34 cellular contexts compared by ENCODE assay signal in the genomic region with DNA sequence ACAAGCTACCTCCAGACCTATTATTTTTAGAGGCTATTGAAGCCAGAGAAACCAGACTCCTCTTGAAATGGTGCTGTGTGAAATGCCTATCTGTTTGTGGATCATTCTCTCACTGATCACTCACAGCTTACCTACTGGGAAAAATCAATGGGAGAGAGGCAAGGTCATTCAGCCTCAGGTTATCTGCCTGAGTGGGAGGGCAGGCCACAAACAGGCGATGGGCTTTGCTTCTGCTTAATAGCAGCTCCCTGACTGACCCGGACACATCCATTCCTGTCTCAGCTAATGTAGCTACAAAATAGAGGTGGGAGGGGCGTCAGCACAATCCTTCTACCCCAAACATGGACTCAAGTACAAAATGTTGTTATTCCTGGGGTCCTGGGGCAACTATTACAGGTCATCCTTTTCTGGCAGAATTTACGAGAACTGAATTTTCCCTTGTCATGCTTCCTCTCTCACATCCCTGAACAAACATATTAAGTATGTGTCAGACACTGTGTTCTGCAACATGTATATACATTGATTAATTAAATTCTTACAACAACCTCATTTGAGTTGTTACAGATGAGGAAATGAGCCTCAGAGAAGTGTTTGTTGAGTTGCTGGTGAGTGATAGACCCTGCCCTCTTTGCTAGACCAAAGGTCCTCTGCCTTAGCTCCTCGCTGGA.
DNase-seq lines count a peak whose midpoint lies in the region; ATAC-seq and TF ChIP-seq lines count a peak whose summit lies in the region.
"Had no signal": no experiment of that assay in that cellular context is flagged by ENCODE, and none has a peak within 500 bp of the region (broad histone marks: within the 10 kb centered on the region; RNA-seq: fewer than 3 reads in every experiment).

No MANE protein-coding gene starts in this region.

- 90% methylated on average over 4 of the region's 5 CpGs for WGBS in SK-N-SH (ENCODE audit: low lambda C conversion rate)

- DNase-seq in GM23338 (ENCODE audit: low spot score) (no peak), SK-N-SH (no peak), islet precursor cell (peak; percentile 93), nephron progenitor cell (no peak), medulla oblongata (ENCODE audit: extremely low spot score) (no peak), mesenteric fat pad (ENCODE audit: low spot score) (no peak)
- DNase-seq in T-helper 2 cell treated with Interferon-gamma antibody and Interleukin-4, amounts not matched to agents 5 μg/mL and 100 μg/mL, for 36 hours (ENCODE audit: low spot score), result no peak
- DNase-seq: activated CD4-positive, alpha-beta T cell treated with anti-CD3 and anti-CD28 coated beads for 4 hours; activated effector memory CD4-positive, alpha-beta T cell treated with Interleukin-2 at 50 U/mL for 16 hours; amygdala; CD4-positive, alpha-beta memory T cell; DMS 273 treated with DMSO at 0.1 percent for 48 hours; dorsolateral prefrontal cortex; gastrocnemius medialis; hippocampal formation; immature natural killer cell; left colon; naive thymus-derived CD4-positive, alpha-beta T cell; NCI-H1092 treated with DMSO at 0.1 percent for 48 hours; NCI-H187 treated with DMSO at 0.1 percent for 48 hours; NCI-H524 treated with DMSO at 0.1 percent for 48 hours; NK-92 treated with Interleukin-12 subunit alpha and Interleukin-12 subunit beta, amount 100 ng/mL, for 24 hours; occipital lobe; PC-3; psoas muscle; Right ventricle myocardium superior; stimulated activated CD4-positive, alpha-beta T cell treated with anti-CD3 and anti-CD28 coated beads, Interleukin-15, amount 100 ng/mL, for 24 hours; transverse colon had no signal

- H3F3A ChIP-seq in GM23338 (replicated peaks; ENCODE audit: low read depth), result no peaks in the 10 kb centered on the region
- H3F3A ChIP-seq in SK-N-SH (replicated peaks; ENCODE audit: insufficient read depth), result peaks cover 5% of the 10 kb centered on the region

- TF ChIP-seq EP300 in SK-N-SH (IDR thresholded peaks at IDR 0.05; ENCODE audit: borderline replicate concordance in 1 of 2, low read depth in 1 of 2, low read length in 1 of 2), result no peak

- H3K27me3 ChIP-seq in GM23338 (ENCODE audit: insufficient read depth) (no peaks in the 10 kb centered on the region), SK-N-SH (ENCODE audit: insufficient read depth) (no peaks in the 10 kb centered on the region)
- H3K27me3 ChIP-seq: gastrocnemius medialis, transverse colon had no signal

- no peak overlapping the region for H3K4me3 ChIP-seq in GM23338
- no peak overlapping the region for H3K4me3 ChIP-seq in SK-N-SH (ENCODE audit: low read depth in 2 of 2, low read length in 1 of 2)
- H3K4me3 ChIP-seq: dorsolateral prefrontal cortex, gastrocnemius medialis, K562, psoas muscle, transverse colon had no signal

- TF ChIP-seq RAD21 in SK-N-SH (IDR thresholded peaks at IDR 0.05; ENCODE audit: low read length), result no peak

- H3K79me2 ChIP-seq in GM23338 (replicated peaks; ENCODE audit: insufficient read depth) (no peaks in the 10 kb centered on the region), SK-N-SH (ENCODE audit: insufficient read depth) (no peaks in the 10 kb centered on the region)

- H3K9me3 ChIP-seq in SK-N-SH, result no peaks in the 10 kb centered on the region
- H3K9me3 ChIP-seq: gastrocnemius medialis, psoas muscle, transverse colon had no signal

- TF ChIP-seq CTCF in GM23338 (conservative IDR thresholded peaks at IDR 0.05; ENCODE audit: low read depth in 2 of 2), result no peak
- TF ChIP-seq CTCF in SK-N-SH (IDR thresholded peaks at IDR 0.05), result no peak
- no peak for TF ChIP-seq CTCF in nephron progenitor cell (IDR thresholded peaks at IDR 0.05)

- H3K9me2 ChIP-seq in GM23338 (ENCODE audit: insufficient read depth) (0 out of 2 replicates have a peak, but pooled peaks cover 5% of the 10 kb centered on the region), SK-N-SH (no peaks in the 10 kb centered on the region)

- H2AFZ ChIP-seq in GM23338 (peak overlapping the region; percentile 67), SK-N-SH (ENCODE audit: low read depth) (0 out of 2 replicates have a peak overlapping the region, but pooled peaks have one; percentile 1)

- CTCF ChIA-PET in SK-N-SH (lab: Yijun Ruan, JAX), result interaction anchor here (1.0 to 5.0 kb wide), 4 partner anchors 9 to 314 kb away, joined by 3 to 17 read pairs (median 4); no protein-coding TSS in a partner anchor

- peak overlapping the region; percentile 78; the same call in 1 of the 2 replicates for H3K27ac ChIP-seq in GM23338 (ENCODE audit: low read depth)
- peak overlapping the region in 1 of 2 experiments; percentile 25; a peak in 1 of 4 replicates for H3K27ac ChIP-seq in SK-N-SH (ENCODE audit: low read depth in 2 of 2, low read length in 1 of 2)
- H3K27ac ChIP-seq: dorsolateral prefrontal cortex, gastrocnemius medialis, psoas muscle, transverse colon, VCaP had no signal

- H3K4me1 Mint-ChIP-seq in GM23338 (peaks cover 19% of the 10 kb centered on the region), nephron progenitor cell (peaks cover 81% of the 10 kb centered on the region)
- no peaks in the 10 kb centered on the region for H3K4me1 Mint-ChIP-seq in T-helper 2 cell treated with Interferon-gamma antibody and Interleukin-4, amounts not matched to agents 5 μg/mL and 100 μg/mL, for 36 hours (ENCODE audit: low read depth)
- H3K4me1 Mint-ChIP-seq: CD4-positive, alpha-beta memory T cell; immature natural killer cell; naive thymus-derived CD4-positive, alpha-beta T cell; stimulated activated effector memory CD8-positive, alpha-beta T cell treated with anti-CD3 and anti-CD28 coated beads, Interleukin-12 subunit alpha, Interleukin-12 subunit beta, amount 100 ng/mL, for 72 hours had no signal

- H3K27me3 Mint-ChIP-seq in GM23338 (ENCODE audit: insufficient read depth, low read depth, poor library complexity) (peaks cover 3% of the 10 kb centered on the region), nephron progenitor cell (ENCODE audit: low read depth, poor library complexity) (peaks cover 4% of the 10 kb centered on the region)
- H3K27me3 Mint-ChIP-seq in T-helper 2 cell treated with Interferon-gamma antibody and Interleukin-4, amounts not matched to agents 5 μg/mL and 100 μg/mL, for 36 hours (ENCODE audit: low read depth), result peaks cover 27% of the 10 kb centered on the region

- no peaks in the 10 kb centered on the region for H3K9me3 Mint-ChIP-seq in GM23338
- peaks cover 9% of the 10 kb centered on the region for H3K9me3 Mint-ChIP-seq in nephron progenitor cell
- no peaks in the 10 kb centered on the region for H3K9me3 Mint-ChIP-seq in T-helper 2 cell treated with Interferon-gamma antibody and Interleukin-4, amounts not matched to agents 5 μg/mL and 100 μg/mL, for 36 hours
- H3K9me3 Mint-ChIP-seq: activated naive CD4-positive, alpha-beta T cell treated with anti-CD3 and anti-CD28 coated beads, Interleukin-2, amount 50 U/mL, for 72 hours; immature natural killer cell; stimulated activated effector memory CD8-positive, alpha-beta T cell treated with anti-CD3 and anti-CD28 coated beads, Interleukin-12 subunit alpha, Interleukin-12 subunit beta, amount 100 ng/mL, for 72 hours had no signal

- POLR2A ChIA-PET in SK-N-SH (lab: Yijun Ruan, JAX), result no interaction called here

- H3K4me1 ChIP-seq in GM23338 (ENCODE audit: insufficient read depth) (peaks cover 13% of the 10 kb centered on the region), SK-N-SH (ENCODE audit: control insufficient read depth in 1 of 2, insufficient read depth in 2 of 2, low read depth in 1 of 2, low read length in 1 of 2) (peaks cover 3 to 7% of the 10 kb centered on the region in 2 experiments; a peak in 2 of 4 replicates)
- H3K4me1 ChIP-seq: transverse colon had no signal

- H3K9ac ChIP-seq in SK-N-SH, result no peak overlapping the region

- H4K20me1 ChIP-seq in GM23338 (replicated peaks; ENCODE audit: insufficient read depth), result no peaks in the 10 kb centered on the region
- H4K20me1 ChIP-seq in SK-N-SH (ENCODE audit: insufficient read depth), result no peaks in the 10 kb centered on the region

- ATAC-seq in GM23338, result peak; percentile 87
- ATAC-seq in HG02970 (IDR thresholded peaks at IDR 0.05; ENCODE audit: low FRiP score, unreplicated experiment), result no peak
- ATAC-seq: activated naive CD4-positive, alpha-beta T cell treated with anti-CD3 and anti-CD28 coated beads, Interleukin-2, amount 50 U/mL, for 72 hours; HCT116; K562; left colon; naive thymus-derived CD4-positive, alpha-beta T cell; PC-3; stimulated activated effector memory CD8-positive, alpha-beta T cell treated with anti-CD3 and anti-CD28 coated beads, Interleukin-12 subunit alpha, Interleukin-12 subunit beta, amount 100 ng/mL, for 72 hours had no signal

- H3K27ac Mint-ChIP-seq in GM23338 (no peak overlapping the region), nephron progenitor cell (peak overlapping the region; percentile 91)
- no peak overlapping the region for H3K27ac Mint-ChIP-seq in T-helper 2 cell treated with Interferon-gamma antibody and Interleukin-4, amounts not matched to agents 5 μg/mL and 100 μg/mL, for 36 hours
- H3K27ac Mint-ChIP-seq: activated naive CD4-positive, alpha-beta T cell treated with anti-CD3 and anti-CD28 coated beads, Interleukin-2, amount 50 U/mL, for 72 hours; CD4-positive, alpha-beta memory T cell; immature natural killer cell; stimulated activated effector memory CD8-positive, alpha-beta T cell treated with anti-CD3 and anti-CD28 coated beads, Interleukin-12 subunit alpha, Interleukin-12 subunit beta, amount 100 ng/mL, for 72 hours had no signal

- H3K36me3 Mint-ChIP-seq in GM23338 (ENCODE audit: low read depth), result no peaks in the 10 kb centered on the region
- no peaks in the 10 kb centered on the region for H3K36me3 Mint-ChIP-seq in nephron progenitor cell (ENCODE audit: low read depth)
- H3K36me3 Mint-ChIP-seq in T-helper 2 cell treated with Interferon-gamma antibody and Interleukin-4, amounts not matched to agents 5 μg/mL and 100 μg/mL, for 36 hours (ENCODE audit: low read depth), result no peaks in the 10 kb centered on the region
- H3K36me3 Mint-ChIP-seq: activated naive CD4-positive, alpha-beta T cell treated with anti-CD3 and anti-CD28 coated beads, Interleukin-2, amount 50 U/mL, for 72 hours; CD4-positive, alpha-beta memory T cell; immature natural killer cell; naive thymus-derived CD4-positive, alpha-beta T cell; stimulated activated effector memory CD8-positive, alpha-beta T cell treated with anti-CD3 and anti-CD28 coated beads, Interleukin-12 subunit alpha, Interleukin-12 subunit beta, amount 100 ng/mL, for 72 hours had no signal

- H3K36me3 ChIP-seq in GM23338 (ENCODE audit: insufficient read depth) (no peaks in the 10 kb centered on the region), SK-N-SH (replicated peaks in 1 of 2; ENCODE audit: control insufficient read depth in 1 of 2, insufficient read depth in 2 of 2, low read length in 1 of 2) (no peaks in the 10 kb centered on the region)
- H3K36me3 ChIP-seq: gastrocnemius medialis, transverse colon had no signal

- H3K4me2 ChIP-seq in GM23338, result peak overlapping the region; percentile 13
- 0 out of 2 replicates have a peak overlapping the region, but pooled peaks have one; percentile 17 for H3K4me2 ChIP-seq in SK-N-SH

- no peak overlapping the region for H3K4me3 Mint-ChIP-seq in GM23338
- H3K4me3 Mint-ChIP-seq in nephron progenitor cell, result peak overlapping the region; percentile 0
- no peak overlapping the region for H3K4me3 Mint-ChIP-seq in T-helper 2 cell treated with Interferon-gamma antibody and Interleukin-4, amounts not matched to agents 5 μg/mL and 100 μg/mL, for 36 hours
- H3K4me3 Mint-ChIP-seq: CD4-positive, alpha-beta memory T cell; immature natural killer cell; naive thymus-derived CD4-positive, alpha-beta T cell; stimulated activated effector memory CD8-positive, alpha-beta T cell treated with anti-CD3 and anti-CD28 coated beads, Interleukin-12 subunit alpha, Interleukin-12 subunit beta, amount 100 ng/mL, for 72 hours had no signal
